9 cellular contexts compared by ENCODE assay signal in genomic region chr10:110398419-110399162, GRCh38.
DNase-seq lines count a peak whose midpoint lies in the region; ATAC-seq and TF ChIP-seq lines count a peak whose summit lies in the region.
"Had no signal": no experiment of that assay in that cellular context is flagged by ENCODE, and none has a peak within 500 bp of the region (broad histone marks: within the 10 kb centered on the region; RNA-seq: fewer than 3 reads in every experiment).

No MANE protein-coding gene starts in this region.

- in situ Hi-C loops in GM23248 (cut with MboI) (no loop called here), GM13977 (cut with MboI; ENCODE audit: low pct_unique_long_range_greater_than_20kb, low sequenced_read_pairs, unreplicated experiment) (no loop called here), G401 (cut with HindIII; ENCODE audit: low sequenced_read_pairs) (no loop called here)

- H3K79me2 ChIP-seq in GM23248 (ENCODE audit: insufficient read depth), result no peaks in the 10 kb centered on the region

- H3K4me2 ChIP-seq in GM23248 (ENCODE audit: unreplicated experiment), result peak overlapping the region; percentile 79

- H3K27me3 ChIP-seq in GM23248 (replicated peaks; ENCODE audit: insufficient read depth), result no peaks in the 10 kb centered on the region

- DNase-seq in GM23248 (peak; percentile 99), foreskin fibroblast (peak; percentile 99 to 100), renal cortical epithelial cell (ENCODE audit: low read depth) (peak; percentile 99), GM13977 (ENCODE audit: low spot score) (no peak), NCI-H1436 treated with DMSO at 0.1 percent for 48 hours (lab: John Stamatoyannopoulos, UW) (no peak), HEK293T (ENCODE audit: extremely low spot score) (no peak), G401 (ENCODE audit: low spot score) (no peak)
- DNase-seq: activated effector memory CD4-positive, alpha-beta T cell treated with anti-CD3 and anti-CD28 coated beads, Interleukin-2, amount 50 U/mL, for 16 hours had no signal

- H4K20me1 ChIP-seq in GM23248 (ENCODE audit: insufficient read depth), result no peaks in the 10 kb centered on the region

- POLR2A ChIA-PET in HEK293T (lab: Yijun Ruan, JAX), result interaction anchor here (1.1 kb wide), 1 partner anchor 32 kb away, joined by 3 read pairs; no protein-coding TSS in a partner anchor

- H3F3A ChIP-seq in GM23248 (ENCODE audit: insufficient read depth), result peaks cover 22% of the 10 kb centered on the region

- H2AFZ ChIP-seq in GM23248, result peak overlapping the region; percentile 7; the same call in 1 of the 2 replicates

- H3K9me3 ChIP-seq in GM23248 (ENCODE audit: low read depth), result no peaks in the 10 kb centered on the region

- TF ChIP-seq CTCF in foreskin fibroblast (IDR thresholded peaks at IDR 0.05; ENCODE audit: low read depth, low read length) (no peak), GM13977 (IDR thresholded peaks at IDR 0.05; ENCODE audit: extremely low read depth, insufficient read depth, missing control alignments) (no peak)

- H3K27ac ChIP-seq in GM23248, result peak overlapping the region; percentile 95

- WGBS in GM23248 (ENCODE audit: low coverage in 1 of 2, low lambda C conversion rate in 2 of 2, missing lambda C conversion rate in 2 of 2), 2 experiments, result 21% methylated on average over 9 of the region's 9 CpGs

- CTCF ChIA-PET in HEK293T (lab: Yijun Ruan, JAX), result no interaction called here

- H3K9me2 ChIP-seq in GM23248 (ENCODE audit: insufficient read depth), result no peaks in the 10 kb centered on the region

- H3K4me3 ChIP-seq in GM23248 (peak overlapping the region; percentile 42), foreskin fibroblast (ENCODE audit: low read depth in 1 of 2, low read length in 2 of 2) (no peak overlapping the region)

- ATAC-seq in SK-N-SH treated with all-trans-retinoic acid at 6 μM for 48 hours, result peak; percentile 91

- peaks cover 31% of the 10 kb centered on the region for H3K4me1 ChIP-seq in GM23248 (ENCODE audit: insufficient read depth)

- H3K9ac ChIP-seq in GM23248, result peak overlapping the region; percentile 75

- no peaks in the 10 kb centered on the region for H3K36me3 ChIP-seq in GM23248 (ENCODE audit: low read depth)

TF ChIP-seq in SK-N-SH treated with all-trans-retinoic acid at 6 μM for 48 hours, 23 proteins besides CTCF, POLR2A, EP300 and RAD21 (continues in another document):
- TF ChIP-seq TSHZ2 (CRISPR knock-in tag; IDR thresholded peaks at IDR 0.05), result no peak
- TF ChIP-seq CREB5 (CRISPR knock-in tag; IDR thresholded peaks at IDR 0.05; ENCODE audit: low read depth), result no peak
- TF ChIP-seq POU6F1 (CRISPR knock-in tag; IDR thresholded peaks at IDR 0.05; ENCODE audit: borderline replicate concordance, low read depth), result no peak
- no peak for TF ChIP-seq CSDC2 (CRISPR knock-in tag; IDR thresholded peaks at IDR 0.05)

TF ChIP-seq in HEK293T, 16 proteins besides CTCF, POLR2A, EP300 and RAD21:
- TF ChIP-seq NFRKB (IDR thresholded peaks at IDR 0.05) (no peak), L3MBTL2 (conservative IDR thresholded peaks at IDR 0.05) (no peak), ARNT (IDR thresholded peaks at IDR 0.05) (no peak), SUZ12 (IDR thresholded peaks at IDR 0.05) (no peak), LEF1 (IDR thresholded peaks at IDR 0.05; ENCODE audit: borderline replicate concordance) (no peak), ELF4 (IDR thresholded peaks at IDR 0.05) (no peak), FOXM1 (IDR thresholded peaks at IDR 0.05; ENCODE audit: borderline replicate concordance) (no peak), PKNOX1 (IDR thresholded peaks at IDR 0.05) (no peak), TARDBP (IDR thresholded peaks at IDR 0.05) (no peak), FOXA1 (IDR thresholded peaks at IDR 0.05) (no peak), HDGF (IDR thresholded peaks at IDR 0.05; ENCODE audit: borderline replicate concordance) (no peak), FOXK2 (IDR thresholded peaks at IDR 0.05) (no peak), SP1 (IDR thresholded peaks at IDR 0.05) (no peak), CTBP1 (IDR thresholded peaks at IDR 0.05; ENCODE audit: borderline replicate concordance) (no peak)

Comparison
In these comparisons a context has a peak if more than half of its experiments do, and no peak if none do; other contexts are left out.
1. DNase-seq: peak in GM23248 (single experiment), foreskin fibroblast (2 of 2) and renal cortical epithelial cell (single experiment); none in GM13977 (single experiment), NCI-H1436 treated with DMSO at 0.1 percent for 48 hours (single experiment), HEK293T (single experiment) and G401 (single experiment).